In the genomic region with DNA sequence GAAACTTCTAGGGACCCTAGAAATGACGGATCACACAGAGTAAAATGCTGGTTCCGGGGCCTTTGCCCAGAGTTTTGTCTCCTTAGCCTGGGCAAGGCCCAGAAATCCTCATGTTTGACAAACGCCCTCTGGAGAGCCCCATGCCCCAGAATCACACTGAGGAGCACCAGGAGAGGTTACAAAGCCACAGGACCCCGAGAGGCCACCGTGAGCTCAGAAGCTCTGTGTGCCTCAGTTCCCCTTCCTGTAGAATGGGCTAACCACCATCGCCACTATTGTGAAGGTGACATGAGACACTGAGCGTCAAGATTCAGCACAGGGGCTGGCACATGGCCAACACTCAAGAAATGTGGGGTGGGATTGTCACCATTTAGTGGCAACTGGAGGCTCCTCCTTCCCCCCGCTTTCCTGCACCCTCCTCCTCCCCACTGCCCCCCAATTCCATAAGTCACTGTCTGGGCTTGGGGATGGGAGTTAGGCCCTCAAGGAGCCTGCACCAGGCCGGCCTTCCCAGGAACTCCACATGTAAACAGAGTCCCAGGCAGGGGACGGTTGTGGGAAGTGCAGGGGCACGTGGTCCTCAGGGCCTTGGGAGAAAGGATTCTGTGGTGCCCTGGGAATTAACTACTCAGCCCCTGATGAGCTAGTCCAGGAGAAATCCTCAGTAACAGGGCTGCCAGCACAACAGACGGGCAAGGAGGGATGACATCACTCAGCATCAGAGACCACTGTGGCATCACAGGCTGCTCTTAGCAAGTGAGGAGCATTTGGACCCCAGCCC, we compare ENCODE assay signal across 19 cellular contexts. TPM values are rescaled to one million over a fixed set of nuclear protein-coding genes. Genes with fewer than 3 reads are reported as not detected.
DNase-seq lines count a peak whose midpoint lies in the region; ATAC-seq, FAIRE-seq and TF ChIP-seq lines count a peak whose summit lies in the region.
"Had no signal": no experiment of that assay in that cellular context is flagged by ENCODE, and none has a peak within 500 bp of the region (broad histone marks: within the 10 kb centered on the region; RNA-seq: fewer than 3 reads in every experiment).

No MANE protein-coding gene starts in this region.

- DNase-seq in activated T-cell treated with anti-CD3 and anti-CD28 coated beads, Interleukin-2, amount 50 U/mL, for 4 hours: no peak
- DNase-seq in activated T-cell treated with anti-CD3 and anti-CD28 coated beads, Interleukin-2, amount 50 U/mL, for 24 hours: no peak
- DNase-seq in T-helper 17 cell (no peak), fibroblast of peridontal ligament (ENCODE audit: extremely low read depth) (peak; percentile 78), sigmoid colon (peak; percentile 38), GM19239 (ENCODE audit: insufficient read length, low spot score) (no peak), NOMO-1 treated with DMSO at 0.1 percent for 48 hours (lab: John Stamatoyannopoulos, UW; ENCODE audit: unreplicated experiment) (no peak)
- DNase-seq: GDM1; islet precursor cell; KBM-7; NCI-H1092; NCI-H748 treated with DMSO at 0.1 percent for 48 hours; ovary; stimulated activated CD4-positive, alpha-beta T cell treated with anti-CD3 and anti-CD28 coated beads, Interleukin-12 subunit alpha, Interleukin-12 subunit beta, amount 100 ng/mL, for 4 hours; stomach had no signal

- whole genome bisulfite sequencing in sigmoid colon, 2 donors: 81 to 86% methylated on average over 12 of the region's 12 CpGs

- peak overlapping the region; percentile 52 for H3K4me3 Mint-ChIP-seq in activated T-cell treated with anti-CD3 and anti-CD28 coated beads, Interleukin-2, amount 50 U/mL, for 4 hours
- no peak overlapping the region for H3K4me3 Mint-ChIP-seq in activated T-cell treated with anti-CD3 and anti-CD28 coated beads, Interleukin-2, amount 50 U/mL, for 24 hours
- peak overlapping the region; percentile 88 for H3K4me3 Mint-ChIP-seq in T-helper 17 cell

- no peaks in the 10 kb centered on the region for H3K36me3 ChIP-seq in sigmoid colon
- H3K36me3 ChIP-seq: ovary, stomach had no signal

- H3K4me1 ChIP-seq in sigmoid colon: peaks cover 0 to 11% (median 8%) of the 10 kb centered on the region in 4 donors

- H3K27ac ChIP-seq in sigmoid colon: no peak overlapping the region
- H3K27ac ChIP-seq: coronary artery, epithelial cell of prostate, ovary had no signal

- H3K9me3 Mint-ChIP-seq in activated T-cell treated with anti-CD3 and anti-CD28 coated beads, Interleukin-2, amount 50 U/mL, for 4 hours: no peaks in the 10 kb centered on the region
- no peaks in the 10 kb centered on the region for H3K9me3 Mint-ChIP-seq in activated T-cell treated with anti-CD3 and anti-CD28 coated beads, Interleukin-2, amount 50 U/mL, for 24 hours

- no peak for FAIRE-seq in GM19239 (lab: Jason Lieb, UNC)

- H3K27me3 Mint-ChIP-seq in activated T-cell treated with anti-CD3 and anti-CD28 coated beads, Interleukin-2, amount 50 U/mL, for 4 hours (ENCODE audit: low read depth): peaks cover 17% of the 10 kb centered on the region
- peaks cover 21% of the 10 kb centered on the region for H3K27me3 Mint-ChIP-seq in activated T-cell treated with anti-CD3 and anti-CD28 coated beads, Interleukin-2, amount 50 U/mL, for 24 hours
- H3K27me3 Mint-ChIP-seq in T-helper 17 cell: no peaks in the 10 kb centered on the region

- TF ChIP-seq POLR2A in sigmoid colon (IDR thresholded peaks at IDR 0.05): no peak

- H3K27ac Mint-ChIP-seq in activated T-cell treated with anti-CD3 and anti-CD28 coated beads, Interleukin-2, amount 50 U/mL, for 24 hours: no peak overlapping the region
- H3K27ac Mint-ChIP-seq in T-helper 17 cell: peak overlapping the region; percentile 34

- no peaks in the 10 kb centered on the region for H3K36me3 Mint-ChIP-seq in activated T-cell treated with anti-CD3 and anti-CD28 coated beads, Interleukin-2, amount 50 U/mL, for 4 hours (ENCODE audit: insufficient read depth)
- H3K36me3 Mint-ChIP-seq in activated T-cell treated with anti-CD3 and anti-CD28 coated beads, Interleukin-2, amount 50 U/mL, for 24 hours (ENCODE audit: low read depth): no peaks in the 10 kb centered on the region
- H3K36me3 Mint-ChIP-seq in T-helper 17 cell (ENCODE audit: low read depth): no peaks in the 10 kb centered on the region

- no peak for ATAC-seq in activated T-cell treated with anti-CD3 and anti-CD28 coated beads, Interleukin-2, amount 50 U/mL, for 4 hours
- no peak for ATAC-seq in T-helper 17 cell
- no peak for ATAC-seq in HG02798 (IDR thresholded peaks at IDR 0.05; ENCODE audit: poor library complexity, unreplicated experiment)
- ATAC-seq: activated CD4-positive, CD25-positive, alpha-beta regulatory T cell treated with anti-CD3 and anti-CD28 coated beads, Interleukin-2, amount 50 U/mL, for 24 hours had no signal

- intact Hi-C loops in sigmoid colon (cut with DNase I): no loop called here

- TF ChIP-seq EP300 in sigmoid colon (IDR thresholded peaks at IDR 0.05): no peak

- no peak for TF ChIP-seq CTCF in sigmoid colon (IDR thresholded peaks at IDR 0.05)

- peaks cover 6 to 14% (median 6%) of the 10 kb centered on the region in 3 donors for H3K27me3 ChIP-seq in sigmoid colon
- H3K27me3 ChIP-seq: ovary had no signal

- H3K4me3 ChIP-seq in sigmoid colon: no peak overlapping the region
- H3K4me3 ChIP-seq: coronary artery, ovary had no signal

- H3K9me3 ChIP-seq in T-helper 17 cell (ENCODE audit: control insufficient read depth, low read length, poor library complexity, severe bottlenecking) (no peaks in the 10 kb centered on the region), sigmoid colon (no peaks in the 10 kb centered on the region)
- H3K9me3 ChIP-seq: ovary, stomach had no signal

- H3K4me1 Mint-ChIP-seq in activated T-cell treated with anti-CD3 and anti-CD28 coated beads, Interleukin-2, amount 50 U/mL, for 4 hours (ENCODE audit: low read depth): peaks cover 26% of the 10 kb centered on the region
- H3K4me1 Mint-ChIP-seq in activated T-cell treated with anti-CD3 and anti-CD28 coated beads, Interleukin-2, amount 50 U/mL, for 24 hours (ENCODE audit: low read depth): peaks cover 10% of the 10 kb centered on the region
- peaks cover 10% of the 10 kb centered on the region for H3K4me1 Mint-ChIP-seq in T-helper 17 cell

RNA-seq across cellular contexts. Expression of a gene that starts 1.4 kb away (rescaled TPM):
- total RNA-seq in activated T-cell treated with anti-CD3 and anti-CD28 coated beads, Interleukin-2, amount 50 U/mL, for 4 hours: under 1 TPM in 1 of 3 donors, not detected in 2; 0.08 TPM
- under 1 TPM; 0.35 to 0.55 TPM for total RNA-seq in T-helper 17 cell
- under 1 TPM in 3 of 4 donors, not detected in 1; 0.14 to 0.36 (median 0.16) TPM for total RNA-seq in sigmoid colon
- under 1 TPM in 2 of 3 donors, not detected in 1; 0.23 to 0.28 TPM for polyA plus RNA-seq in sigmoid colon

Comparison
In these comparisons a context has a peak if more than half of its experiments do, and no peak if none do; other contexts are left out.
1. DNase-seq: peak in fibroblast of peridontal ligament (single experiment) and sigmoid colon (single experiment); none in activated T-cell treated with anti-CD3 and anti-CD28 coated beads, Interleukin-2, amount 50 U/mL, for 4 hours (single experiment), activated T-cell treated with anti-CD3 and anti-CD28 coated beads, Interleukin-2, amount 50 U/mL, for 24 hours (single experiment), T-helper 17 cell (0 of 3), GM19239 (single experiment) and NOMO-1 treated with DMSO at 0.1 percent for 48 hours (single experiment).